In the genomic region with DNA sequence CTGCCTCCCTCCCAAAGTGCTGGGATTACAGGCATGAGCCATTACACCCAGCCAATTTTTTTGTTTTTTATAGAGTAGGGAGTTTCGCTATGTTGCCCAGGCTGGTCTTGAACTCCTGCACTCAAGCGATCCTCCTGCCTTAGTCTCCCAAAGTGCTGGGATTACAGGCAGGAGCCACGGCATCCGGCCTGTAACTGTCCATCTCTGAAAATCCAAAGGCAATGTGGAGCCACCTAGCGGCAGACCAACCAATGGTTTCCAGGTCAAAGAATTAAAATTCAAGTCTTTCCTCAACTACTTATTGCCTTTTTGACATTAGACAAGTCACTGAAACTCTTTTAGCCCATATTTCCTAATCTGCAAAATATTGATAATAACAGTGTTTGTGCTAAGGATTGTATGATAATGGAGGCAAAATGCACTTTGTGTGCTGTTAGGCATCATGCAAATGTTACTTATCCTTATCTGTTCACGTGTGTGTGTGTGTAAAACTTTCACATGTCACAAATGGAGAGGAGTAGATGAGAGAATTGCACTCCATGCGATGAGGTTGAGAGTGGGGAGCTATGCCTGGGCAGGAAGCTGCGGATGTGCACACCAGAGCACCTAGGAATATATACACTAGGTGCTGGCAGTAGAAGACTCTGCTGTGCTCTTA, we compare ENCODE assay signal across 8 cellular contexts. TPM values are rescaled to one million over a fixed set of nuclear protein-coding genes. Genes with fewer than 3 reads are reported as not detected.
DNase-seq lines count a peak whose midpoint lies in the region; ATAC-seq, FAIRE-seq and TF ChIP-seq lines count a peak whose summit lies in the region.

No MANE protein-coding gene starts in this region.

- H3K4me2 ChIP-seq in PC-9 (no peak overlapping the region), GM12878 (ENCODE audit: control insufficient read depth, insufficient read depth) (no peak overlapping the region)

- FAIRE-seq in GM12878 (lab: Jason Lieb, UNC), result peak; percentile 80

- BruUV-seq in PC-9 (replicated peaks; lab: Mats Ljungman, UMichigan) (no TSS peak), GM12878 (replicated peaks; lab: Mats Ljungman, UMichigan) (no TSS peak)

- no peaks in the 10 kb centered on the region for H3K27me3 ChIP-seq in PC-9 (ENCODE audit: insufficient read depth, low read depth)
- no peaks in the 10 kb centered on the region; a peak in 1 of 4 replicates for H3K27me3 ChIP-seq in GM12878 (replicated peaks in 1 of 2; ENCODE audit: control insufficient read depth in 2 of 2, insufficient read depth in 2 of 2, low read length in 1 of 2)

- TF ChIP-seq RAD21 in GM12878 (IDR thresholded peaks at IDR 0.05; ENCODE audit: insufficient read depth, low read depth, low read length), result peak; percentile 84

- H3K27ac ChIP-seq in PC-9 (no peak overlapping the region), GM12878 (ENCODE audit: control insufficient read depth, insufficient read depth) (no peak overlapping the region)

- SMC1A ChIA-PET in GM12878 (lab: Charles Lee; ENCODE audit: uncharacterized antibody, unreplicated experiment), result interaction anchor here (0.8 to 2.0 kb wide), 14 partner anchors 11 to 672 kb away, joined by 3 to 12 read pairs (median 4); no protein-coding TSS in a partner anchor

- H3K36me3 ChIP-seq in PC-9 (ENCODE audit: low read depth) (no peaks in the 10 kb centered on the region), GM12878 (ENCODE audit: control insufficient read depth in 2 of 2, insufficient read depth in 2 of 2, low read length in 1 of 2) (no peaks in the 10 kb centered on the region)

- WGBS in GM12878 (ENCODE audit: insufficient coverage, insufficient replicate concordance, low lambda C conversion rate, missing lambda C conversion rate), result 17% methylated on average over 8 of the region's 8 CpGs

- no peaks in the 10 kb centered on the region for H3K79me2 ChIP-seq in PC-9 (ENCODE audit: low read depth)
- no peaks in the 10 kb centered on the region for H3K79me2 ChIP-seq in GM12878 (ENCODE audit: control insufficient read depth, insufficient read depth, low read length)

- H3K9me3 ChIP-seq in PC-9 (ENCODE audit: insufficient read depth, low read depth) (no peaks in the 10 kb centered on the region), GM12878 (replicated peaks; ENCODE audit: control insufficient read depth, insufficient read depth, low read length) (no peaks in the 10 kb centered on the region)

- no peak overlapping the region for H3K9ac ChIP-seq in GM12878 (ENCODE audit: control insufficient read depth, insufficient read depth, low read length)

- ATAC-seq in HG03196 (IDR thresholded peaks at IDR 0.05; ENCODE audit: unreplicated experiment) (peak; percentile 60), GM12878 (peak; percentile 85), HG02981 (IDR thresholded peaks at IDR 0.05; ENCODE audit: unreplicated experiment) (no peak)

- in situ Hi-C loops in GM13977 (cut with MboI; ENCODE audit: low pct_unique_long_range_greater_than_20kb, low sequenced_read_pairs, unreplicated experiment) (no loop called here), GM12878 (cut with MboI) (loop anchor here (10.0 kb wide), 1 partner anchor 662 kb away; no protein-coding TSS in a partner anchor)

- peak overlapping the region; percentile 8; the same call in 1 of the 2 replicates for H2AFZ ChIP-seq in PC-9
- no peak overlapping the region for H2AFZ ChIP-seq in GM12878 (ENCODE audit: control insufficient read depth, low read depth, low read length)

- H3K4me1 ChIP-seq in PC-9 (replicated peaks; ENCODE audit: insufficient read depth) (no peaks in the 10 kb centered on the region), GM12878 (ENCODE audit: control insufficient read depth, insufficient read depth, low read length) (no peaks in the 10 kb centered on the region)

- DNase-seq in AG09309 (ENCODE audit: low read depth), result no peak
- DNase-seq in GM13977 (ENCODE audit: low spot score), result peak; percentile 30
- peak in 1 of 2 experiments; percentile 69 for DNase-seq in PC-9
- DNase-seq in GM12878 (ENCODE audit: low read depth, low spot score), result no peak
- peak; percentile 75 for DNase-seq in islet precursor cell
- DNase-seq in stimulated activated CD4-positive, alpha-beta T cell treated with anti-CD3 and anti-CD28 coated beads, TNF-alpha, amount 100 ng/mL, for 48 hours (ENCODE audit: low read depth in 3 of 3), result peak; percentile 10 to 23 (median 21)

- H3F3A ChIP-seq in PC-9 (ENCODE audit: insufficient read depth, low read depth), result no peaks in the 10 kb centered on the region

- TF ChIP-seq CTCF in AG09309 (IDR thresholded peaks at IDR 0.05; ENCODE audit: control insufficient read depth, insufficient read depth, low read depth, low read length, missing control alignments) (peak; percentile 48), GM13977 (IDR thresholded peaks at IDR 0.05; ENCODE audit: extremely low read depth, insufficient read depth, missing control alignments) (peak; percentile 81), PC-9 (conservative IDR thresholded peaks at IDR 0.05) (peak; percentile 98), GM12878 (IDR thresholded peaks at IDR 0.05 in 2 of 3, conservative IDR thresholded peaks at IDR 0.05 in 1 of 3; ENCODE audit: control insufficient read depth in 2 of 3, extremely low read depth in 1 of 3, insufficient read depth in 1 of 3, low read depth in 3 of 3, low read length in 3 of 3) (peak; percentile 68 to 73 (median 70))

- TF ChIP-seq EP300 in GM12878 (IDR thresholded peaks at IDR 0.05; ENCODE audit: borderline replicate concordance in 1 of 2, control insufficient read depth in 1 of 2, low read depth in 2 of 2, low read length in 2 of 2), result no peak

- CTCF ChIA-PET in PC-9 (lab: Charles Lee), result interaction anchor here (0.5 to 1.2 kb wide), 3 partner anchors 13 to 802 kb away, joined by 3 to 5 read pairs (median 3); no protein-coding TSS in a partner anchor
- CTCF ChIA-PET in GM12878 (lab: Yijun Ruan, JAX), result interaction anchor here (0.8 to 4.5 kb wide), 27 partner anchors 11 to 870 kb away, joined by 3 to 78 read pairs (median 3); no protein-coding TSS in a partner anchor

- RAD21 ChIA-PET in GM12878 (lab: Charles Lee; ENCODE audit: unreplicated experiment), result interaction anchor here (1.0 to 1.4 kb wide), 4 partner anchors 18 to 664 kb away, joined by 3 to 9 read pairs (median 4); no protein-coding TSS in a partner anchor

- H3K9me2 ChIP-seq in PC-9 (ENCODE audit: insufficient read depth), result no peaks in the 10 kb centered on the region

- no peak overlapping the region for H3K4me3 ChIP-seq in AG09309 (ENCODE audit: control insufficient read depth, low read depth, low read length)
- H3K4me3 ChIP-seq in PC-9, result no peak overlapping the region
- H3K4me3 ChIP-seq in GM12878, result no peak overlapping the region

- H4K20me1 ChIP-seq in PC-9 (ENCODE audit: insufficient read depth) (no peaks in the 10 kb centered on the region), GM12878 (ENCODE audit: control insufficient read depth, insufficient read depth) (no peaks in the 10 kb centered on the region)

- TF ChIP-seq POLR2A in GM12878 (IDR thresholded peaks at IDR 0.05; ENCODE audit: low read depth, low read length), result no peak

- intact Hi-C loops in PC-9 (cut with micrococcal nuclease; ENCODE audit: unreplicated experiment), result loop anchor here (1.0 to 5.0 kb wide), 4 partner anchors 42 to 664 kb away; no protein-coding TSS in a partner anchor
- intact Hi-C loops in GM12878 (cut with micrococcal nuclease; ENCODE audit: unreplicated experiment), result loop anchor here (2.0 to 10.0 kb wide), 5 partner anchors 135 to 870 kb away; no protein-coding TSS in a partner anchor

- POLR2A ChIA-PET in PC-9 (lab: Charles Lee; ENCODE audit: unreplicated experiment), result no interaction called here
- POLR2A ChIA-PET in GM12878 (lab: Charles Lee), result no interaction called here

TF ChIP-seq in GM12878, 131 proteins besides CTCF, POLR2A, EP300 and RAD21 (continues in another document):
- TF ChIP-seq SMC3 (IDR thresholded peaks at IDR 0.05; ENCODE audit: borderline replicate concordance, low read length) (peak; percentile 77), POLR2AphosphoS2 (IDR thresholded peaks at IDR 0.05; ENCODE audit: low read depth, low read length) (no peak), HDAC6 (IDR thresholded peaks at IDR 0.05; ENCODE audit: unreplicated experiment) (no peak), CHD1 (IDR thresholded peaks at IDR 0.05; ENCODE audit: low read depth, low read length) (no peak), YY1 (IDR thresholded peaks at IDR 0.05; ENCODE audit: low read depth, low read length) (peak; percentile 63; the same call in 1 of the 2 replicates)
- TF ChIP-seq, protein P1, sequence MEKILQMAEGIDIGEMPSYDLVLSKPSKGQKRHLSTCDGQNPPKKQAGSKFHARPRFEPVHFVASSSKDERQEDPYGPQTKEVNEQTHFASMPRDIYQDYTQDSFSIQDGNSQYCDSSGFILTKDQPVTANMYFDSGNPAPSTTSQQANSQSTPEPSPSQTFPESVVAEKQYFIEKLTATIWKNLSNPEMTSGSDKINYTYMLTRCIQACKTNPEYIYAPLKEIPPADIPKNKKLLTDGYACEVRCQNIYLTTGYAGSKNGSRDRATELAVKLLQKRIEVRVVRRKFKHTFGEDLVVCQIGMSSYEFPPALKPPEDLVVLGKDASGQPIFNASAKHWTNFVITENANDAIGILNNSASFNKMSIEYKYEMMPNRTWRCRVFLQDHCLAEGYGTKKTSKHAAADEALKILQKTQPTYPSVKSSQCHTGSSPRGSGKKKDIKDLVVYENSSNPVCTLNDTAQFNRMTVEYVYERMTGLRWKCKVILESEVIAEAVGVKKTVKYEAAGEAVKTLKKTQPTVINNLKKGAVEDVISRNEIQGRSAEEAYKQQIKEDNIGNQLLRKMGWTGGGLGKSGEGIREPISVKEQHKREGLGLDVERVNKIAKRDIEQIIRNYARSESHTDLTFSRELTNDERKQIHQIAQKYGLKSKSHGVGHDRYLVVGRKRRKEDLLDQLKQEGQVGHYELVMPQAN (conservative IDR thresholded peaks at IDR 0.05), result no peak

RNA-seq across cellular contexts. Expression of a gene that starts 48.7 kb away (rescaled TPM):
- total RNA-seq in PC-9 (2021) (6.6 and 8.1 TPM in 2 replicates), GM12878 (2014; rRNA removed) (0.11 and 0.73 TPM in 2 replicates), GM12878 (2014; rRNA removed; fragmentation: Illumina TruSeq; extraction: Trizol) (0.14 TPM in 1 of 2 replicates, not detected in the other), GM12878 (2021) (0.10 and 0.13 TPM in 2 replicates)
- total RNA-seq in GM12878 (2013; cell fraction: nucleolus; rRNA removed), result 0.15 TPM in 1 of 2 replicates, not detected in the other
- not detected for polyA plus RNA-seq in GM12878 (2011; ENCODE audit: low read depth)
- polyA plus RNA-seq in GM12878 (2011; rRNA removed) (not detected in 2 replicates), GM12878 (2014; fragmentation: Illumina TruSeq; extraction: Trizol) (0.05 and 0.09 TPM in 2 replicates), GM12878 (2014; fragmentation: Nextera tagmentation; extraction: Ambion mirVana) (not detected), GM12878 (2014; rRNA removed) (0.01 TPM in 1 of 2 replicates, not detected in the other), GM12878 (2016; fragmentation: Nextera tagmentation; extraction: Ambion mirVana) (under 1 TPM; 0.04 to 0.19 TPM)
- 0.01 and 0.03 TPM in 2 replicates for polyA plus RNA-seq in GM12878 (2011; cell fraction: cytosol; rRNA removed)
- polyA plus RNA-seq in GM12878 (2011; cell fraction: nucleus; rRNA removed), result 0.03 TPM in 1 of 2 replicates, not detected in the other
- not detected in 2 replicates for polyA plus RNA-seq in GM12878 (2012)
- 0.05 TPM in 1 of 2 replicates, not detected in the other for polyA minus RNA-seq in GM12878 (2011; rRNA and poly(A)+ RNA removed)
- polyA minus RNA-seq in GM12878 (2011; cell fraction: cytosol; rRNA and poly(A)+ RNA removed), result not detected in 2 replicates
- 0.19 and 0.24 TPM in 2 replicates for polyA minus RNA-seq in GM12878 (2011; cell fraction: nucleus; rRNA and poly(A)+ RNA removed)

Comparison
In these comparisons a context has a peak if more than half of its experiments do, and no peak if none do; other contexts are left out.
1. DNase-seq: peak in GM13977 (single experiment), islet precursor cell (single experiment) and stimulated activated CD4-positive, alpha-beta T cell treated with anti-CD3 and anti-CD28 coated beads, TNF-alpha, amount 100 ng/mL, for 48 hours (3 of 3); none in AG09309 (single experiment) and GM12878 (single experiment).
2. CTCF ChIP-seq: peak in every context shown above with its lines; median percentile 98 in PC-9; 81 in GM13977; 70 in GM12878; 48 in AG09309.